ENCODE assay signal across 21 cellular contexts in the genomic region with DNA sequence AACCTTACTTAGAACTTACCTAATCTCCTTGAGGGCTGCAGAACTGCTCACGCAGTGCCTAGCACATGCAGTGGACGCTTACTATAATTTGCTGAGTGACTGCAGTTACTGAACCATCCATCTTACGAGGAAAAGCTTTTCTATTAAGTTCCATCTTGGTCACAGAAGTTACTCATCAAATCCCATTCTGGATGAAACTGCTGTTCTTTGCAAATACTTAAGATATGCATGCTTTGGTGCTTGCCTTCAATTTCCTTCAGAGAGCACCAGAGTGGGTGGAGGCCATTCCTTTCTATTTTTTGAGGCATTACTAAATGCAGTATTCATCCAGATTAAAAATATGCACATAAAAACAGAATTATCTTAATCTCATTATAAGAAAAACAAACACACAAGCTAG. TPM values are rescaled to one million over a fixed set of nuclear protein-coding genes. Genes with fewer than 3 reads are reported as not detected.
DNase-seq lines count a peak whose midpoint lies in the region; ATAC-seq, FAIRE-seq and TF ChIP-seq lines count a peak whose summit lies in the region.
"Had no signal": no experiment of that assay in that cellular context is flagged by ENCODE, and none has a peak within 500 bp of the region (broad histone marks: within the 10 kb centered on the region; RNA-seq: fewer than 3 reads in every experiment).

No MANE protein-coding gene starts in this region.

- H3K27ac ChIP-seq in CD8-positive, alpha-beta memory T cell (ENCODE audit: low read depth, low read length), result no peak overlapping the region
- H3K27ac ChIP-seq: BLaER1 treated with 17β-estradiol and CSF1 and Interleukin-3, amounts not matched to agents 10 nM and 100 nM had no signal

- CTCF ChIA-PET in CD8-positive, alpha-beta memory T cell (lab: Charles Lee), result no interaction called here
- CTCF ChIA-PET in WTC11 (lab: Charles Lee), result no interaction called here

- peaks cover 2% of the 10 kb centered on the region; the same call in 1 of the 2 replicates for H3K27me3 Mint-ChIP-seq in HFFc6 (ENCODE audit: insufficient read depth)
- H3K27me3 Mint-ChIP-seq in CD8-positive, alpha-beta memory T cell, result peaks cover 8 to 39% of the 10 kb centered on the region in 2 donors
- no peaks in the 10 kb centered on the region for H3K27me3 Mint-ChIP-seq in WTC11 (ENCODE audit: low read depth)

- H3K4me1 ChIP-seq in CD8-positive, alpha-beta memory T cell (ENCODE audit: insufficient read depth, low read length), result no peaks in the 10 kb centered on the region

- H3K9me3 Mint-ChIP-seq in HFFc6 (no peaks in the 10 kb centered on the region), WTC11 (no peaks in the 10 kb centered on the region)
- no peaks in the 10 kb centered on the region for H3K9me3 Mint-ChIP-seq in CD8-positive, alpha-beta memory T cell
- H3K9me3 Mint-ChIP-seq in activated naive CD4-positive, alpha-beta T cell treated with anti-CD3 and anti-CD28 coated beads, Interleukin-2, amount 50 U/mL, for 72 hours, result peaks cover 0 to 4% of the 10 kb centered on the region in 2 donors
- H3K9me3 Mint-ChIP-seq: IgD-negative memory B cell had no signal

- no peaks in the 10 kb centered on the region for H3K36me3 ChIP-seq in bronchial epithelial cell (ENCODE audit: control insufficient read depth, insufficient read depth, low read length)
- H3K36me3 ChIP-seq in CD8-positive, alpha-beta memory T cell (ENCODE audit: insufficient read depth, low read length), result no peaks in the 10 kb centered on the region
- H3K36me3 ChIP-seq: BLaER1 treated with 17β-estradiol and CSF1 and Interleukin-3, amounts not matched to agents 10 nM and 100 nM had no signal

- no peak overlapping the region for H3K27ac Mint-ChIP-seq in HFFc6
- H3K27ac Mint-ChIP-seq in CD8-positive, alpha-beta memory T cell, result no peak overlapping the region
- H3K27ac Mint-ChIP-seq in activated naive CD4-positive, alpha-beta T cell treated with anti-CD3 and anti-CD28 coated beads, Interleukin-2, amount 50 U/mL, for 72 hours, result no peak overlapping the region
- H3K27ac Mint-ChIP-seq in WTC11, result no peak overlapping the region
- H3K27ac Mint-ChIP-seq: IgD-negative memory B cell had no signal

- no peak overlapping the region for H3K4me3 Mint-ChIP-seq in HFFc6
- no peak overlapping the region for H3K4me3 Mint-ChIP-seq in CD8-positive, alpha-beta memory T cell
- no peak overlapping the region for H3K4me3 Mint-ChIP-seq in WTC11
- H3K4me3 Mint-ChIP-seq: IgD-negative memory B cell had no signal

- ATAC-seq in activated naive CD4-positive, alpha-beta T cell treated with anti-CD3 and anti-CD28 coated beads, Interleukin-2, amount 50 U/mL, for 72 hours, result no peak
- no peak for ATAC-seq in WTC11
- ATAC-seq: GM12878 had no signal

- H3K4me3 ChIP-seq in bronchial epithelial cell (ENCODE audit: low read depth, low read length), result no peak overlapping the region
- no peak overlapping the region for H3K4me3 ChIP-seq in CD8-positive, alpha-beta memory T cell (ENCODE audit: low read length)
- H3K4me3 ChIP-seq: BLaER1 treated with 17β-estradiol and CSF1 and Interleukin-3, amounts not matched to agents 10 nM and 100 nM; GM12878 had no signal

- DNase-seq in HFFc6 (peak; percentile 40), bronchial epithelial cell (ENCODE audit: low read depth) (peak; percentile 23), kidney tubule cell (ENCODE audit: low spot score) (peak; percentile 86), urothelium cell line (ENCODE audit: low spot score) (no peak), WTC11 (ENCODE audit: low spot score) (no peak), OCI-M1 (lab: John Stamatoyannopoulos, UW) (no peak)
- no peak for DNase-seq in CD8-positive, alpha-beta memory T cell
- DNase-seq in activated naive CD4-positive, alpha-beta T cell treated with anti-CD3 and anti-CD28 coated beads, Interleukin-2, amount 50 U/mL, for 72 hours (ENCODE audit: low spot score in 2 of 2), result no peak
- DNase-seq: DMS153, NCI-H1417, NCI-H1930, NCI-H2171, NCI-H446 treated with DMSO at 0.1 percent for 48 hours, NCI-H748 treated with DMSO at 0.1 percent for 48 hours, SHP77 had no signal

- no peaks in the 10 kb centered on the region for H3K36me3 Mint-ChIP-seq in HFFc6 (ENCODE audit: low read depth)
- no peaks in the 10 kb centered on the region for H3K36me3 Mint-ChIP-seq in CD8-positive, alpha-beta memory T cell
- peaks cover 0 to 5% of the 10 kb centered on the region in 2 donors for H3K36me3 Mint-ChIP-seq in activated naive CD4-positive, alpha-beta T cell treated with anti-CD3 and anti-CD28 coated beads, Interleukin-2, amount 50 U/mL, for 72 hours
- H3K36me3 Mint-ChIP-seq in WTC11, result no peaks in the 10 kb centered on the region

- FAIRE-seq in bronchial epithelial cell (lab: Jason Lieb, UNC) (no peak), urothelium cell line (lab: Jason Lieb, UNC) (peak; percentile 65)
- FAIRE-seq: GM19239, H54, RCC 7860 had no signal

- TF ChIP-seq CTCF in HFFc6 (IDR thresholded peaks at IDR 0.05) (no peak), bronchial epithelial cell (IDR thresholded peaks at IDR 0.05; ENCODE audit: insufficient read depth, low read length, severe bottlenecking) (no peak), WTC11 (IDR thresholded peaks at IDR 0.05) (no peak)

- POLR2A ChIA-PET in CD8-positive, alpha-beta memory T cell (lab: Charles Lee), result no interaction called here
- POLR2A ChIA-PET in WTC11 (lab: Charles Lee), result no interaction called here

- H3K4me1 Mint-ChIP-seq in HFFc6 (ENCODE audit: low read depth), result peaks cover 39% of the 10 kb centered on the region
- H3K4me1 Mint-ChIP-seq in CD8-positive, alpha-beta memory T cell, result no peaks in the 10 kb centered on the region
- H3K4me1 Mint-ChIP-seq in WTC11, result 0 out of 2 replicates have a peak, but pooled peaks cover 3% of the 10 kb centered on the region

- H3K9me3 ChIP-seq in CD8-positive, alpha-beta memory T cell (ENCODE audit: low read length), result no peaks in the 10 kb centered on the region

- no peaks in the 10 kb centered on the region for H3K27me3 ChIP-seq in bronchial epithelial cell (ENCODE audit: control insufficient read depth, insufficient read depth, low read length)
- no peaks in the 10 kb centered on the region for H3K27me3 ChIP-seq in CD8-positive, alpha-beta memory T cell (ENCODE audit: insufficient read depth, low read length, poor library complexity, severe bottlenecking)
- H3K27me3 ChIP-seq: BLaER1 treated with 17β-estradiol and CSF1 and Interleukin-3, amounts not matched to agents 10 nM and 100 nM had no signal

TF ChIP-seq in WTC11, 78 proteins besides CTCF, POLR2A, EP300 and RAD21 (continues in another document):
- TF ChIP-seq ZNF423 (CRISPR knock-in tag; IDR thresholded peaks at IDR 0.05) (no peak), HMGXB4 (CRISPR knock-in tag; IDR thresholded peaks at IDR 0.05) (no peak), ZNF219 (CRISPR knock-in tag; IDR thresholded peaks at IDR 0.05; ENCODE audit: borderline replicate concordance) (no peak), MXD4 (CRISPR knock-in tag; IDR thresholded peaks at IDR 0.05; ENCODE audit: borderline replicate concordance) (no peak), ZNF317 (CRISPR knock-in tag; IDR thresholded peaks at IDR 0.05; ENCODE audit: borderline replicate concordance, low read depth) (no peak)
- TF ChIP-seq, protein P1, sequence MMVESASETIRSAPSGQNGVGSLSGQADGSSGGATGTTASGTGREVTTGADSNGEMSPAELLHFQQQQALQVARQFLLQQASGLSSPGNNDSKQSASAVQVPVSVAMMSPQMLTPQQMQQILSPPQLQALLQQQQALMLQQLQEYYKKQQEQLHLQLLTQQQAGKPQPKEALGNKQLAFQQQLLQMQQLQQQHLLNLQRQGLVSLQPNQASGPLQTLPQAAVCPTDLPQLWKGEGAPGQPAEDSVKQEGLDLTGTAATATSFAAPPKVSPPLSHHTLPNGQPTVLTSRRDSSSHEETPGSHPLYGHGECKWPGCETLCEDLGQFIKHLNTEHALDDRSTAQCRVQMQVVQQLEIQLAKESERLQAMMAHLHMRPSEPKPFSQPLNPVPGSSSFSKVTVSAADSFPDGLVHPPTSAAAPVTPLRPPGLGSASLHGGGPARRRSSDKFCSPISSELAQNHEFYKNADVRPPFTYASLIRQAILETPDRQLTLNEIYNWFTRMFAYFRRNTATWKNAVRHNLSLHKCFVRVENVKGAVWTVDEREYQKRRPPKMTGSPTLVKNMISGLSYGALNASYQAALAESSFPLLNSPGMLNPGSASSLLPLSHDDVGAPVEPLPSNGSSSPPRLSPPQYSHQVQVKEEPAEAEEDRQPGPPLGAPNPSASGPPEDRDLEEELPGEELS (CRISPR knock-in tag; IDR thresholded peaks at IDR 0.05), result no peak
- TF ChIP-seq, protein P2, sequence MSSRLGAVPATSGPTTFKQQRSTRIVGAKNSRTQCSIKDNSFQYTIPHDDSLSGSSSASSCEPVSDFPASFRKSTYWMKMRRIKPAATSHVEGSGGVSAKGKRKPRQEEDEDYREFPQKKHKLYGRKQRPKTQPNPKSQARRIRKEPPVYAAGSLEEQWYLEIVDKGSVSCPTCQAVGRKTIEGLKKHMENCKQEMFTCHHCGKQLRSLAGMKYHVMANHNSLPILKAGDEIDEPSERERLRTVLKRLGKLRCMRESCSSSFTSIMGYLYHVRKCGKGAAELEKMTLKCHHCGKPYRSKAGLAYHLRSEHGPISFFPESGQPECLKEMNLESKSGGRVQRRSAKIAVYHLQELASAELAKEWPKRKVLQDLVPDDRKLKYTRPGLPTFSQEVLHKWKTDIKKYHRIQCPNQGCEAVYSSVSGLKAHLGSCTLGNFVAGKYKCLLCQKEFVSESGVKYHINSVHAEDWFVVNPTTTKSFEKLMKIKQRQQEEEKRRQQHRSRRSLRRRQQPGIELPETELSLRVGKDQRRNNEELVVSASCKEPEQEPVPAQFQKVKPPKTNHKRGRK (CRISPR knock-in tag; IDR thresholded peaks at IDR 0.05; ENCODE audit: borderline replicate concordance), result no peak

RNA-seq across cellular contexts. Expression of gene PELI2, which starts 17.7 kb away (rescaled TPM):
- total RNA-seq in HFFc6 (2021; fragmentation: NEBNext Ultra II Directional; extraction: Animal tissue kit (Norgen Biotek cat#: 25700)), result 1 to 10 TPM in 5 of 6 experiments, under 1 TPM in 1; 0.69 to 5.9 (median 4.6) TPM
- total RNA-seq in bronchial epithelial cell (1.7 and 2.1 TPM in 2 replicates), WTC11 (2021) (15.9 to 23.5 TPM (median 18.6 TPM) in 3 replicates)
- 1 to 10 TPM; 2.7 to 3.3 TPM for total RNA-seq in CD8-positive, alpha-beta memory T cell
- polyA plus RNA-seq in CD8-positive, alpha-beta memory T cell, result 1.0 TPM
- total RNA-seq in activated naive CD4-positive, alpha-beta T cell treated with anti-CD3 and anti-CD28 coated beads, Interleukin-2, amount 50 U/mL, for 72 hours, result 1 to 10 TPM; 2.0 to 3.2 TPM

Comparison
In these comparisons a context has a peak if more than half of its experiments do, and no peak if none do; other contexts are left out.
1. DNase-seq: peak in HFFc6 (single experiment), bronchial epithelial cell (single experiment) and kidney tubule cell (single experiment); none in urothelium cell line (single experiment), CD8-positive, alpha-beta memory T cell (0 of 5), activated naive CD4-positive, alpha-beta T cell treated with anti-CD3 and anti-CD28 coated beads, Interleukin-2, amount 50 U/mL, for 72 hours (0 of 2), WTC11 (single experiment) and OCI-M1 (single experiment).